16 cellular contexts compared by ENCODE assay signal in genomic region chr14:91227183-91227628, GRCh38. TPM values are rescaled to one million over a fixed set of nuclear protein-coding genes. Genes with fewer than 3 reads are reported as not detected.
DNase-seq lines count a peak whose midpoint lies in the region; ATAC-seq and TF ChIP-seq lines count a peak whose summit lies in the region.
"Had no signal": no experiment of that assay in that cellular context is flagged by ENCODE, and none has a peak within 500 bp of the region (broad histone marks: within the 10 kb centered on the region; RNA-seq: fewer than 3 reads in every experiment).

No MANE protein-coding gene starts in this region.

- H3K4me1 ChIP-seq in colonic mucosa: no peaks in the 10 kb centered on the region

- H3K9me3 Mint-ChIP-seq in T-helper 1 cell treated with Interleukin-12 subunit alpha and Interleukin-12 subunit beta and Interleukin-4 antibody, amounts not matched to agents 30 μg/mL and 1 μg/mL, for 36 hours: peaks cover 19% of the 10 kb centered on the region
- H3K9me3 Mint-ChIP-seq in activated naive CD8-positive, alpha-beta T cell treated with anti-CD3 and anti-CD28 coated beads, Interleukin-2, amount 50 U/mL, for 24 hours: peaks cover 19% of the 10 kb centered on the region
- H3K9me3 Mint-ChIP-seq in stimulated activated memory B cell treated with anti-CD40 and anti-IgM and Interleukin-4, amounts not matched to agents 10 μg/mL and 1 μg/mL and 100 μg/mL, for 72 hours: no peaks in the 10 kb centered on the region

- H3K9ac ChIP-seq in colonic mucosa (ENCODE audit: low read depth in 2 of 2, low read length in 2 of 2): no peak overlapping the region

- H3K4me3 Mint-ChIP-seq in T-helper 1 cell treated with Interleukin-12 subunit alpha and Interleukin-12 subunit beta and Interleukin-4 antibody, amounts not matched to agents 30 μg/mL and 1 μg/mL, for 36 hours: peak overlapping the region; percentile 81
- H3K4me3 Mint-ChIP-seq in activated naive CD8-positive, alpha-beta T cell treated with anti-CD3 and anti-CD28 coated beads, Interleukin-2, amount 50 U/mL, for 24 hours: peak overlapping the region; percentile 81
- no peak overlapping the region for H3K4me3 Mint-ChIP-seq in stimulated activated memory B cell treated with anti-CD40 and anti-IgM and Interleukin-4, amounts not matched to agents 10 μg/mL and 1 μg/mL and 100 μg/mL, for 72 hours

- peak; percentile 0 for ATAC-seq in activated naive CD8-positive, alpha-beta T cell treated with anti-CD3 and anti-CD28 coated beads, Interleukin-2, amount 50 U/mL, for 24 hours
- ATAC-seq in stimulated activated memory B cell treated with anti-CD40 and anti-IgM and Interleukin-4, amounts not matched to agents 10 μg/mL and 1 μg/mL and 100 μg/mL, for 72 hours: no peak
- ATAC-seq in HG02981 (IDR thresholded peaks at IDR 0.05; ENCODE audit: unreplicated experiment) (no peak), GM19467 (IDR thresholded peaks at IDR 0.05; ENCODE audit: unreplicated experiment) (no peak)
- ATAC-seq: HepG2, upper lobe of right lung had no signal

- H3K27ac ChIP-seq in colonic mucosa: no peak overlapping the region
- H3K27ac ChIP-seq: ovary, upper lobe of right lung had no signal

- peaks cover 86% of the 10 kb centered on the region for H3K4me1 Mint-ChIP-seq in T-helper 1 cell treated with Interleukin-12 subunit alpha and Interleukin-12 subunit beta and Interleukin-4 antibody, amounts not matched to agents 30 μg/mL and 1 μg/mL, for 36 hours (ENCODE audit: low read depth)
- peaks cover 100% of the 10 kb centered on the region for H3K4me1 Mint-ChIP-seq in activated naive CD8-positive, alpha-beta T cell treated with anti-CD3 and anti-CD28 coated beads, Interleukin-2, amount 50 U/mL, for 24 hours
- H3K4me1 Mint-ChIP-seq in stimulated activated memory B cell treated with anti-CD40 and anti-IgM and Interleukin-4, amounts not matched to agents 10 μg/mL and 1 μg/mL and 100 μg/mL, for 72 hours: peaks cover 60% of the 10 kb centered on the region

- no peaks in the 10 kb centered on the region for H3K36me3 ChIP-seq in colonic mucosa
- H3K36me3 ChIP-seq: ovary had no signal

- H3K27me3 ChIP-seq in colonic mucosa: no peaks in the 10 kb centered on the region
- H3K27me3 ChIP-seq: ovary, upper lobe of right lung had no signal

- H3K27me3 Mint-ChIP-seq in T-helper 1 cell treated with Interleukin-12 subunit alpha and Interleukin-12 subunit beta and Interleukin-4 antibody, amounts not matched to agents 30 μg/mL and 1 μg/mL, for 36 hours (ENCODE audit: low read depth): no peaks in the 10 kb centered on the region
- peaks cover 5% of the 10 kb centered on the region for H3K27me3 Mint-ChIP-seq in activated naive CD8-positive, alpha-beta T cell treated with anti-CD3 and anti-CD28 coated beads, Interleukin-2, amount 50 U/mL, for 24 hours
- H3K27me3 Mint-ChIP-seq in stimulated activated memory B cell treated with anti-CD40 and anti-IgM and Interleukin-4, amounts not matched to agents 10 μg/mL and 1 μg/mL and 100 μg/mL, for 72 hours: no peaks in the 10 kb centered on the region

- no peaks in the 10 kb centered on the region for H3K9me3 ChIP-seq in colonic mucosa
- H3K9me3 ChIP-seq: ovary, upper lobe of right lung had no signal

- H3K27ac Mint-ChIP-seq in T-helper 1 cell treated with Interleukin-12 subunit alpha and Interleukin-12 subunit beta and Interleukin-4 antibody, amounts not matched to agents 30 μg/mL and 1 μg/mL, for 36 hours: peak overlapping the region; percentile 97
- H3K27ac Mint-ChIP-seq in activated naive CD8-positive, alpha-beta T cell treated with anti-CD3 and anti-CD28 coated beads, Interleukin-2, amount 50 U/mL, for 24 hours: peak overlapping the region; percentile 99
- peak overlapping the region; percentile 87 for H3K27ac Mint-ChIP-seq in stimulated activated memory B cell treated with anti-CD40 and anti-IgM and Interleukin-4, amounts not matched to agents 10 μg/mL and 1 μg/mL and 100 μg/mL, for 72 hours

- no peak for TF ChIP-seq CTCF in colonic mucosa (IDR thresholded peaks at IDR 0.05)

- DNase-seq in activated T-cell treated with anti-CD3 and anti-CD28 coated beads for 48 hours (ENCODE audit: low read depth): peak; percentile 16
- DNase-seq in activated T-cell treated with anti-CD3 and anti-CD28 coated beads for 4 hours: no peak
- DNase-seq in activated naive CD8-positive, alpha-beta T cell treated with anti-CD3 and anti-CD28 coated beads, Interleukin-2, amount 50 U/mL, for 24 hours: peak; percentile 34
- DNase-seq in colonic mucosa: no peak
- DNase-seq: effector CD4-positive, alpha-beta T cell; foreskin melanocyte; NCI-H1105 treated with DMSO at 0.1 percent for 48 hours; NCI-H226; ovary; upper lobe of right lung had no signal

- H3K4me3 ChIP-seq in colonic mucosa: no peak overlapping the region
- H3K4me3 ChIP-seq: ovary, skin epidermis, upper lobe of right lung had no signal

- intact Hi-C loops in colonic mucosa (cut with DNase I): no loop called here

- H3K36me3 Mint-ChIP-seq in T-helper 1 cell treated with Interleukin-12 subunit alpha and Interleukin-12 subunit beta and Interleukin-4 antibody, amounts not matched to agents 30 μg/mL and 1 μg/mL, for 36 hours (ENCODE audit: low read depth): peaks cover 53% of the 10 kb centered on the region
- H3K36me3 Mint-ChIP-seq in activated naive CD8-positive, alpha-beta T cell treated with anti-CD3 and anti-CD28 coated beads, Interleukin-2, amount 50 U/mL, for 24 hours (ENCODE audit: low read depth): peaks cover 61% of the 10 kb centered on the region
- peaks cover 21% of the 10 kb centered on the region for H3K36me3 Mint-ChIP-seq in stimulated activated memory B cell treated with anti-CD40 and anti-IgM and Interleukin-4, amounts not matched to agents 10 μg/mL and 1 μg/mL and 100 μg/mL, for 72 hours

RNA-seq across cellular contexts. Expression of gene GPR68, which starts 17.3 kb away (rescaled TPM):
- under 1 TPM; 0.37 to 0.66 TPM for total RNA-seq in colonic mucosa
- total RNA-seq: HepG2 had no signal

Comparison
In these comparisons a context has a peak if more than half of its experiments do, and no peak if none do; other contexts are left out.
1. DNase-seq: peak in activated T-cell treated with anti-CD3 and anti-CD28 coated beads for 48 hours (single experiment) and activated naive CD8-positive, alpha-beta T cell treated with anti-CD3 and anti-CD28 coated beads, Interleukin-2, amount 50 U/mL, for 24 hours (single experiment); none in activated T-cell treated with anti-CD3 and anti-CD28 coated beads for 4 hours (single experiment) and colonic mucosa (single experiment).
2. Peak in every context shown above with its lines, with median percentiles within 50 percentile points of each other: H3K27ac Mint-ChIP-seq.